ENCODE assay signal across 12 cellular contexts in the genomic region with DNA sequence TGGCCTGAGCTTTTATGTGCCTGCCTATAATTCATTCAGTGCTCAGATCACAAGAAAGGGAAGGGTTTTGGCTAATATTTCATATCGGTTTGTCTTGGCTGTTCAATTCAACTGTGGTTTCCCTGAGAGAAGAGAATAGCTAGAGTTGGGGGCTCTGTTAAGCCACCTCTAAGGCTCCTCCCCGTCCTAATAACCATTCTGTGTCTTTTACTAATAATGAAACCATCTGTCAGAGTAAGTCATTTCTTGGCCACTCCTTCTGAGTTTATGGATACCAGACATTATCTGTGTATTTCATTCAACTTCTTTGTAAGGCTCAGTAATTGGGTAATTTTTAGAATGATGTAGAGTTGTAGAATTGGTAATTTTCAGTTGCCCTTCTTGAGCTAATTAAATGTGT. TPM values are rescaled to one million over a fixed set of nuclear protein-coding genes. Genes with fewer than 3 reads are reported as not detected.
A peak's percentile ranks its signal among the peaks of the same experiment; 100 is the strongest.
DNase-seq lines count a peak whose midpoint lies in the region; ATAC-seq, FAIRE-seq and TF ChIP-seq lines count a peak whose summit lies in the region.
"Had no signal": no experiment of that assay in that cellular context is flagged by ENCODE, and none has a peak within 500 bp of the region (broad histone marks: within the 10 kb centered on the region; RNA-seq: fewer than 3 reads in every experiment).

No MANE protein-coding gene starts in this region.

- peaks cover 40% of the 10 kb centered on the region for H3K36me3 Mint-ChIP-seq in activated B cell treated with CpG ODN at 0.5 μM for 24 hours (ENCODE audit: low read depth)
- H3K36me3 Mint-ChIP-seq in effector memory CD8-positive, alpha-beta T cell (ENCODE audit: insufficient read depth) = peaks cover 30% of the 10 kb centered on the region

- H3K27ac Mint-ChIP-seq in activated B cell treated with CpG ODN at 0.5 μM for 24 hours = no peak overlapping the region
- H3K27ac Mint-ChIP-seq in effector memory CD8-positive, alpha-beta T cell = no peak overlapping the region

- peak; percentile 45 for ATAC-seq in GM19467 (IDR thresholded peaks at IDR 0.05; ENCODE audit: unreplicated experiment)
- peak; percentile 51 for ATAC-seq in HG03039 (IDR thresholded peaks at IDR 0.05; ENCODE audit: unreplicated experiment)
- no peak for ATAC-seq in activated B cell treated with CpG ODN at 0.5 μM for 24 hours (ENCODE audit: low read depth)
- ATAC-seq in effector memory CD8-positive, alpha-beta T cell (replicated peaks) = no peak
- ATAC-seq in HG02970 (IDR thresholded peaks at IDR 0.05; ENCODE audit: low FRiP score, unreplicated experiment) = no peak
- ATAC-seq: left lung had no signal

- POLR2A ChIA-PET in activated B cell treated with CpG ODN at 0.5 μM for 24 hours (lab: Charles Lee) = interaction anchor here (0.6 to 1.5 kb wide), 3 partner anchors 9 to 92 kb away, joined by 3 to 9 read pairs (median 4); no protein-coding TSS in a partner anchor

- peaks cover 59% of the 10 kb centered on the region for H3K4me1 Mint-ChIP-seq in activated B cell treated with CpG ODN at 0.5 μM for 24 hours
- H3K4me1 Mint-ChIP-seq in effector memory CD8-positive, alpha-beta T cell (ENCODE audit: low read depth in 2 of 2) = peaks cover 43 to 55% of the 10 kb centered on the region in 2 donors

- FAIRE-seq in GM18507 (lab: Jason Lieb, UNC) = peak; percentile 93

- intact Hi-C loops in activated B cell treated with CpG ODN at 0.5 μM for 24 hours (cut with micrococcal nuclease) = loop anchor here (2.0 to 10.0 kb wide), 2 partner anchors 17 to 1809 kb away; partner anchors contain the start of gene SHPRH

- H3K27me3 Mint-ChIP-seq in activated B cell treated with CpG ODN at 0.5 μM for 24 hours = no peaks in the 10 kb centered on the region
- H3K27me3 Mint-ChIP-seq in effector memory CD8-positive, alpha-beta T cell = no peaks in the 10 kb centered on the region

- DNase-seq in GM18507 (ENCODE audit: extremely low spot score, insufficient read length, low read depth) (peak; percentile 59), activated B cell treated with CpG ODN at 0.5 μM for 24 hours (no peak), NCI-H226 (no peak)
- no peak for DNase-seq in effector memory CD8-positive, alpha-beta T cell
- DNase-seq in stimulated activated CD4-positive, alpha-beta T cell treated with anti-CD3 and anti-CD28 coated beads, Interleukin-4, amount 100 ng/mL, for 1 hour = no peak
- DNase-seq: activated CD4-positive, alpha-beta T cell treated with anti-CD3 and anti-CD28 coated beads for 4 hours; GM23248; left lung; retina had no signal

- no peaks in the 10 kb centered on the region for H3K9me3 Mint-ChIP-seq in activated B cell treated with CpG ODN at 0.5 μM for 24 hours
- H3K9me3 Mint-ChIP-seq in effector memory CD8-positive, alpha-beta T cell = no peaks in the 10 kb centered on the region

- CTCF ChIA-PET in activated B cell treated with CpG ODN at 0.5 μM for 24 hours (lab: Charles Lee) = interaction anchor here (0.9 kb wide), 1 partner anchor 64 kb away, joined by 3 read pairs; no protein-coding TSS in a partner anchor

- no peak for TF ChIP-seq CTCF in activated B cell treated with CpG ODN at 0.5 μM for 24 hours (IDR thresholded peaks at IDR 0.05)

- H3K4me3 Mint-ChIP-seq in activated B cell treated with CpG ODN at 0.5 μM for 24 hours = peak overlapping the region; percentile 6
- peak overlapping the region in 1 of 2 donors; percentile 60 for H3K4me3 Mint-ChIP-seq in effector memory CD8-positive, alpha-beta T cell

RNA-seq across cellular contexts. Expression of gene STX11, which starts 5.2 kb away (rescaled TPM):
- 23.3 and 26.4 TPM in 2 replicates for total RNA-seq in activated B cell treated with CpG ODN at 0.5 μM for 24 hours

Comparison
In these comparisons a context has a peak if more than half of its experiments do, and no peak if none do; other contexts are left out.
1. ATAC-seq: peak in GM19467 (single experiment) and HG03039 (single experiment); none in activated B cell treated with CpG ODN at 0.5 μM for 24 hours (single experiment), effector memory CD8-positive, alpha-beta T cell (single experiment) and HG02970 (single experiment).